ENCODE assay signal across 1 cellular context in the genomic region with DNA sequence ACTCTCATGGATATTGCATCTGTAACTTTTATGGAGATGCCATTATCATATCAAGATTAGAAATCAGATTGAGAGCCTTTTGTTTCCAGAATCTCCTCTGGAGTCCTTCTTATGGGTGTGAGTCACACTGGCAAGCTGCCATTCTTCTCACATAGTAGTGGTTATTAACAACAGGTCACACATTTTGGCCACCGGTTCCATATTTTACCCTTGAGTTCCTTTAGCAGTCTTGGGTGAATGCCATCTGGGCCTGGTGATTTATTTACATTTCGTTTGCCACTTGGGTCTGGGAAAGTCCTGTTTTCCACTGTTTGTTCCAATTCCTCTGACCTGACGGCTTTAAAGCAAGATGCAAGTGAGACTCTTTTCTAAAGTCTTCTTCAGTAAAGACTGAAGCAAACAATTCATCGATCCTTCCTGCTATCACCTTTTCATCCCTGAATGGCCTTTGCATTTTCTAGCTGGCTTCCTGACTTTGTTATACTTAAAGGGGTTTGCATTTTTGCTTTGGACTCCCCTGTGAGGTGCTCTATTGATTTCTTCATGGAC.
A peak's percentile ranks its signal among the peaks of the same experiment; 100 is the strongest.
TF ChIP-seq lines count a peak whose summit lies in the region.

No MANE protein-coding gene starts in this region.

TF ChIP-seq in GM23338, 12 proteins besides CTCF, POLR2A, EP300 and RAD21 (continued from another document):
- TF ChIP-seq, protein P1, sequence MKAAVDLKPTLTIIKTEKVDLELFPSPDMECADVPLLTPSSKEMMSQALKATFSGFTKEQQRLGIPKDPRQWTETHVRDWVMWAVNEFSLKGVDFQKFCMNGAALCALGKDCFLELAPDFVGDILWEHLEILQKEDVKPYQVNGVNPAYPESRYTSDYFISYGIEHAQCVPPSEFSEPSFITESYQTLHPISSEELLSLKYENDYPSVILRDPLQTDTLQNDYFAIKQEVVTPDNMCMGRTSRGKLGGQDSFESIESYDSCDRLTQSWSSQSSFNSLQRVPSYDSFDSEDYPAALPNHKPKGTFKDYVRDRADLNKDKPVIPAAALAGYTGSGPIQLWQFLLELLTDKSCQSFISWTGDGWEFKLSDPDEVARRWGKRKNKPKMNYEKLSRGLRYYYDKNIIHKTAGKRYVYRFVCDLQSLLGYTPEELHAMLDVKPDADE (IDR thresholded peaks at IDR 0.05): no peak
- no peak for TF ChIP-seq ZNF331 (CRISPR knock-in tag; IDR thresholded peaks at IDR 0.05; ENCODE audit: low read depth)
- TF ChIP-seq JUNB (IDR thresholded peaks at IDR 0.05; ENCODE audit: unreplicated experiment): no peak
- no peak for TF ChIP-seq EZH2phosphoT487 (IDR thresholded peaks at IDR 0.05; ENCODE audit: unreplicated experiment)
- TF ChIP-seq, protein P2, sequence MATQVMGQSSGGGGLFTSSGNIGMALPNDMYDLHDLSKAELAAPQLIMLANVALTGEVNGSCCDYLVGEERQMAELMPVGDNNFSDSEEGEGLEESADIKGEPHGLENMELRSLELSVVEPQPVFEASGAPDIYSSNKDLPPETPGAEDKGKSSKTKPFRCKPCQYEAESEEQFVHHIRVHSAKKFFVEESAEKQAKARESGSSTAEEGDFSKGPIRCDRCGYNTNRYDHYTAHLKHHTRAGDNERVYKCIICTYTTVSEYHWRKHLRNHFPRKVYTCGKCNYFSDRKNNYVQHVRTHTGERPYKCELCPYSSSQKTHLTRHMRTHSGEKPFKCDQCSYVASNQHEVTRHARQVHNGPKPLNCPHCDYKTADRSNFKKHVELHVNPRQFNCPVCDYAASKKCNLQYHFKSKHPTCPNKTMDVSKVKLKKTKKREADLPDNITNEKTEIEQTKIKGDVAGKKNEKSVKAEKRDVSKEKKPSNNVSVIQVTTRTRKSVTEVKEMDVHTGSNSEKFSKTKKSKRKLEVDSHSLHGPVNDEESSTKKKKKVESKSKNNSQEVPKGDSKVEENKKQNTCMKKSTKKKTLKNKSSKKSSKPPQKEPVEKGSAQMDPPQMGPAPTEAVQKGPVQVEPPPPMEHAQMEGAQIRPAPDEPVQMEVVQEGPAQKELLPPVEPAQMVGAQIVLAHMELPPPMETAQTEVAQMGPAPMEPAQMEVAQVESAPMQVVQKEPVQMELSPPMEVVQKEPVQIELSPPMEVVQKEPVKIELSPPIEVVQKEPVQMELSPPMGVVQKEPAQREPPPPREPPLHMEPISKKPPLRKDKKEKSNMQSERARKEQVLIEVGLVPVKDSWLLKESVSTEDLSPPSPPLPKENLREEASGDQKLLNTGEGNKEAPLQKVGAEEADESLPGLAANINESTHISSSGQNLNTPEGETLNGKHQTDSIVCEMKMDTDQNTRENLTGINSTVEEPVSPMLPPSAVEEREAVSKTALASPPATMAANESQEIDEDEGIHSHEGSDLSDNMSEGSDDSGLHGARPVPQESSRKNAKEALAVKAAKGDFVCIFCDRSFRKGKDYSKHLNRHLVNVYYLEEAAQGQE (IDR thresholded peaks at IDR 0.05; ENCODE audit: unreplicated experiment): no peak
- no peak for TF ChIP-seq STAT1 (IDR thresholded peaks at IDR 0.05; ENCODE audit: unreplicated experiment)
- TF ChIP-seq POLR2AphosphoS5 (IDR thresholded peaks at IDR 0.05; ENCODE audit: low read depth): no peak
- no peak for TF ChIP-seq EZH2 (IDR thresholded peaks at IDR 0.05; ENCODE audit: low read depth, unreplicated experiment)
- TF ChIP-seq NANOG (IDR thresholded peaks at IDR 0.05; ENCODE audit: borderline replicate concordance): peak; percentile 34; the same call in 1 of the 2 replicates
